ENCODE assay signal across 23 cellular contexts in the genomic region with DNA sequence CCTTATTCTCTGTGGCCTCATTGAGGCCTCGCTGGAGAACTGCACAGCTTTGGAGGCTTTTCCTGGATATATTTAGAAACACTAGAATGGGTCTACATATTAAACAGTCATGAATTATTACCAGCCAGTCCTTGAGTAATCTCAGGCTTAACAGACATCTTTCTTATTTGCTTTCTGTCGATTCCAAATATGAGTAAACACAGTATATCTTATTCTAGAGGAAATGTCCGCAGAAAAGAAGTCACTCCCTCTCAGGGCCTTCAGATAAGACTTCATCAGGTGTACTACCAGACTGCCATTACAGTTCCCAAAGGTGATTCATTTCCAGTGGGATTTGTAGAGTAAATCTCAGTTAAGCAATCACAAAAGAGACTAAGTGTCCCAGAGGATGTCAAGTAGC.
DNase-seq lines count a peak whose midpoint lies in the region; ATAC-seq, FAIRE-seq and TF ChIP-seq lines count a peak whose summit lies in the region.
"Had no signal": no experiment of that assay in that cellular context is flagged by ENCODE, and none has a peak within 500 bp of the region (broad histone marks: within the 10 kb centered on the region; RNA-seq: fewer than 3 reads in every experiment).

No MANE protein-coding gene starts in this region.

- TF ChIP-seq POLR2A in GM12878 (IDR thresholded peaks at IDR 0.05; ENCODE audit: low read depth, low read length) = no peak
- TF ChIP-seq POLR2A in gastroesophageal sphincter (IDR thresholded peaks at IDR 0.05) = no peak

- no peak overlapping the region for H3K18ac ChIP-seq in mesenchymal stem cell (ENCODE audit: low read depth in 1 of 2, low read length in 2 of 2)

- H3K4me3 ChIP-seq in PC-3 (ENCODE audit: low read length) (no peak overlapping the region), GM12878 (no peak overlapping the region), mesenchymal stem cell (ENCODE audit: insufficient read depth in 1 of 2, low read depth in 1 of 2, low read length in 2 of 2) (no peak overlapping the region), gastroesophageal sphincter (no peak overlapping the region), OCI-LY7 (ENCODE audit: low read depth, low read length, poor library complexity, severe bottlenecking) (no peak overlapping the region)
- H3K4me3 ChIP-seq: BLaER1, HAP-1 had no signal

- H3K27me3 Mint-ChIP-seq in glutamatergic neuron (ENCODE audit: unreplicated experiment) = no peaks in the 10 kb centered on the region
- H3K27me3 Mint-ChIP-seq: B cell; CD4-positive, alpha-beta T cell; CD8-positive, alpha-beta memory T cell had no signal

- BruUV-seq in PC-3 (replicated peaks; lab: Mats Ljungman, UMichigan) (no TSS peak), GM12878 (replicated peaks; lab: Mats Ljungman, UMichigan) (no TSS peak), OCI-LY7 (replicated peaks; lab: Mats Ljungman, UMichigan) (no TSS peak)

- no peaks in the 10 kb centered on the region for H3K36me3 Mint-ChIP-seq in glutamatergic neuron (ENCODE audit: unreplicated experiment)
- H3K36me3 Mint-ChIP-seq: CD14-positive monocyte; CD8-positive, alpha-beta memory T cell had no signal

- no peaks in the 10 kb centered on the region for H3K36me3 ChIP-seq in PC-3 (ENCODE audit: low read depth, low read length)
- no peaks in the 10 kb centered on the region for H3K36me3 ChIP-seq in GM12878 (ENCODE audit: control insufficient read depth in 2 of 2, insufficient read depth in 2 of 2, low read length in 1 of 2)
- no peaks in the 10 kb centered on the region for H3K36me3 ChIP-seq in mesenchymal stem cell (ENCODE audit: control insufficient read depth in 1 of 2, insufficient read depth in 2 of 2, low read depth in 1 of 2, low read length in 2 of 2)
- H3K36me3 ChIP-seq in gastroesophageal sphincter = no peaks in the 10 kb centered on the region
- no peaks in the 10 kb centered on the region for H3K36me3 ChIP-seq in OCI-LY7 (ENCODE audit: insufficient read depth, low read length)
- H3K36me3 ChIP-seq: BLaER1, HAP-1 had no signal

- no peak for TF ChIP-seq RAD21 in GM12878 (IDR thresholded peaks at IDR 0.05; ENCODE audit: insufficient read depth, low read depth, low read length)

- H3K23ac ChIP-seq in mesenchymal stem cell (ENCODE audit: low read length in 2 of 2) = no peak overlapping the region

- H3F3A ChIP-seq in PC-3 (ENCODE audit: low read length, unreplicated experiment) = no peaks in the 10 kb centered on the region

- ATAC-seq in PC-3 (peak; percentile 20; the same call in 1 of the 2 replicates), GM12878 (no peak), gastroesophageal sphincter (no peak)

- no peak overlapping the region for H2BK15ac ChIP-seq in mesenchymal stem cell (ENCODE audit: low read depth, poor library complexity, severe bottlenecking)

- H3K27ac ChIP-seq in PC-3 (ENCODE audit: low read length) (no peak overlapping the region), GM12878 (ENCODE audit: control insufficient read depth, insufficient read depth) (no peak overlapping the region), mesenchymal stem cell (ENCODE audit: low read length, poor library complexity, severe bottlenecking) (no peak overlapping the region), gastroesophageal sphincter (no peak overlapping the region), OCI-LY7 (ENCODE audit: low read depth, low read length, poor library complexity, severe bottlenecking) (no peak overlapping the region)
- H3K27ac ChIP-seq: BLaER1 had no signal

- no peaks in the 10 kb centered on the region for H3K9me3 Mint-ChIP-seq in glutamatergic neuron (ENCODE audit: unreplicated experiment)
- H3K9me3 Mint-ChIP-seq: HFFc6 had no signal

- no peak overlapping the region for H4K8ac ChIP-seq in mesenchymal stem cell (ENCODE audit: low read length)

- H4K91ac ChIP-seq in mesenchymal stem cell (ENCODE audit: low read length) = no peak overlapping the region

- no peak overlapping the region for H3K14ac ChIP-seq in mesenchymal stem cell (ENCODE audit: low read length in 2 of 2)

- CTCF ChIA-PET in PC-3 (lab: Charles Lee) = no interaction called here
- CTCF ChIA-PET in GM12878 (lab: Yijun Ruan, JAX) = no interaction called here
- CTCF ChIA-PET in OCI-LY7 (lab: Charles Lee; ENCODE audit: unreplicated experiment) = no interaction called here

- H3K27me3 ChIP-seq in PC-3 (ENCODE audit: low read length) = no peaks in the 10 kb centered on the region
- H3K27me3 ChIP-seq in GM12878 (replicated peaks in 1 of 2; ENCODE audit: control insufficient read depth in 2 of 2, insufficient read depth in 2 of 2, low read length in 1 of 2) = no peaks in the 10 kb centered on the region
- H3K27me3 ChIP-seq in mesenchymal stem cell (ENCODE audit: control insufficient read depth in 1 of 2, insufficient read depth in 1 of 2, low read length in 2 of 2) = no peaks in the 10 kb centered on the region
- no peaks in the 10 kb centered on the region for H3K27me3 ChIP-seq in gastroesophageal sphincter
- H3K27me3 ChIP-seq: BLaER1 had no signal

- no peak overlapping the region for H2BK12ac ChIP-seq in mesenchymal stem cell (ENCODE audit: low read length in 2 of 2)

- SMC1A ChIA-PET in GM12878 (lab: Charles Lee; ENCODE audit: uncharacterized antibody, unreplicated experiment) = no interaction called here

- H3K4me3 Mint-ChIP-seq in glutamatergic neuron (ENCODE audit: unreplicated experiment) = no peak overlapping the region
- H3K4me3 Mint-ChIP-seq: B cell; CD14-positive monocyte; CD4-positive, alpha-beta T cell; CD8-positive, alpha-beta memory T cell; HFFc6 had no signal

- no peak for TF ChIP-seq CTCF in PC-3 (conservative IDR thresholded peaks at IDR 0.05; ENCODE audit: low read depth, low read length)
- no peak for TF ChIP-seq CTCF in GM12878 (IDR thresholded peaks at IDR 0.05 in 2 of 3, conservative IDR thresholded peaks at IDR 0.05 in 1 of 3; ENCODE audit: control insufficient read depth in 2 of 3, extremely low read depth in 1 of 3, insufficient read depth in 1 of 3, low read depth in 3 of 3, low read length in 3 of 3)
- no peak for TF ChIP-seq CTCF in glutamatergic neuron (IDR thresholded peaks at IDR 0.05; ENCODE audit: partially characterized antibody, unreplicated experiment)
- TF ChIP-seq CTCF in gastroesophageal sphincter (IDR thresholded peaks at IDR 0.05) = no peak
- no peak for TF ChIP-seq CTCF in OCI-LY7 (conservative IDR thresholded peaks at IDR 0.05; ENCODE audit: low read length)

- FAIRE-seq in GM12878 (lab: Jason Lieb, UNC) = peak; percentile 13
- FAIRE-seq: D721Med, GM12891, GM18507 had no signal

- H2BK5ac ChIP-seq in mesenchymal stem cell (ENCODE audit: low read depth, low read length, poor library complexity, severe bottlenecking) = no peak overlapping the region

- 13% methylated on average over 3 of the region's 3 CpGs for WGBS in GM12878 (ENCODE audit: insufficient coverage, insufficient replicate concordance, low lambda C conversion rate, missing lambda C conversion rate)
- WGBS in mesenchymal stem cell = 80% methylated on average over 1 of the region's 3 CpGs
- 57 to 71% methylated on average over 1 to 3 of the region's 3 CpGs for WGBS in gastroesophageal sphincter (ENCODE audit: low coverage in 1 of 2), 2 donors

- H3K9me3 ChIP-seq in PC-3 (ENCODE audit: low read length) (no peaks in the 10 kb centered on the region), GM12878 (replicated peaks; ENCODE audit: control insufficient read depth, insufficient read depth, low read length) (peaks cover 1% of the 10 kb centered on the region; the same call in 1 of the 3 replicates), mesenchymal stem cell (ENCODE audit: control insufficient read depth, low read length) (no peaks in the 10 kb centered on the region), gastroesophageal sphincter (no peaks in the 10 kb centered on the region), OCI-LY7 (ENCODE audit: low read length) (no peaks in the 10 kb centered on the region)
- H3K9me3 ChIP-seq: BLaER1, HAP-1 had no signal

- intact Hi-C loops in PC-3 (cut with micrococcal nuclease) = no loop called here
- intact Hi-C loops in GM12878 (cut with micrococcal nuclease; ENCODE audit: unreplicated experiment) = no loop called here
- intact Hi-C loops in OCI-LY7 (cut with micrococcal nuclease; ENCODE audit: unreplicated experiment) = no loop called here

- no peak overlapping the region for H2BK120ac ChIP-seq in mesenchymal stem cell (ENCODE audit: low read depth, low read length)

- no peaks in the 10 kb centered on the region for H3K4me1 ChIP-seq in PC-3 (ENCODE audit: insufficient read depth, low read length)
- H3K4me1 ChIP-seq in GM12878 (ENCODE audit: control insufficient read depth, insufficient read depth, low read length) = no peaks in the 10 kb centered on the region
- H3K4me1 ChIP-seq in mesenchymal stem cell (ENCODE audit: control insufficient read depth, insufficient read depth, low read depth, low read length) = no peaks in the 10 kb centered on the region
- peaks cover 0 to 25% (median 7%) of the 10 kb centered on the region in 3 donors for H3K4me1 ChIP-seq in gastroesophageal sphincter
- no peaks in the 10 kb centered on the region for H3K4me1 ChIP-seq in OCI-LY7 (ENCODE audit: insufficient read depth, low read length, poor library complexity, severe bottlenecking)
- H3K4me1 ChIP-seq: BLaER1 had no signal

- H3K4me2 ChIP-seq in PC-3 (ENCODE audit: low read length) (no peak overlapping the region), GM12878 (ENCODE audit: control insufficient read depth, insufficient read depth) (no peak overlapping the region), mesenchymal stem cell (ENCODE audit: low read length, poor library complexity, severe bottlenecking) (no peak overlapping the region), OCI-LY7 (ENCODE audit: low read length) (no peak overlapping the region)
- H3K4me2 ChIP-seq: BLaER1 had no signal

- POLR2A ChIA-PET in PC-3 (lab: Charles Lee; ENCODE audit: unreplicated experiment) = no interaction called here
- POLR2A ChIA-PET in GM12878 (lab: Charles Lee) = no interaction called here
- POLR2A ChIA-PET in OCI-LY7 (lab: Charles Lee) = no interaction called here

- in situ Hi-C loops in GM12878 (cut with MboI) = no loop called here

- peak; percentile 14 for DNase-seq in PC-3
- DNase-seq in GM12878 (ENCODE audit: low read depth, low spot score) = no peak
- no peak for DNase-seq in glutamatergic neuron
- DNase-seq in mesenchymal stem cell = peak; percentile 40
- no peak for DNase-seq in NCI-H526 treated with DMSO at 0.1 percent for 48 hours (lab: John Stamatoyannopoulos, UW)
- DNase-seq in medulla oblongata (ENCODE audit: extremely low spot score) = no peak
- no peak for DNase-seq in OCI-LY7 (ENCODE audit: low spot score)
- DNase-seq: CD4-positive, alpha-beta T cell; CD8-positive, alpha-beta memory T cell; DMS 273 treated with DMSO at 0.1 percent for 48 hours; DMS79; EL; GDM1; GOT3; HFFc6 had no signal

- H3K4me1 Mint-ChIP-seq in glutamatergic neuron (ENCODE audit: low read depth, unreplicated experiment) = peaks cover 12% of the 10 kb centered on the region
- H3K4me1 Mint-ChIP-seq: B cell; CD14-positive monocyte; CD8-positive, alpha-beta memory T cell had no signal

- RAD21 ChIA-PET in GM12878 (lab: Charles Lee; ENCODE audit: unreplicated experiment) = no interaction called here

- peaks cover 9% of the 10 kb centered on the region for H3K79me1 ChIP-seq in mesenchymal stem cell (replicated peaks; ENCODE audit: low read length, poor library complexity, severe bottlenecking)

- H3K9me2 ChIP-seq in PC-3 (replicated peaks; ENCODE audit: low read length) (no peaks in the 10 kb centered on the region), OCI-LY7 (ENCODE audit: insufficient read depth, low read length) (0 out of 2 replicates have a peak, but pooled peaks cover 5% of the 10 kb centered on the region)

- no peaks in the 10 kb centered on the region for H3K79me2 ChIP-seq in PC-3 (ENCODE audit: low read length)
- H3K79me2 ChIP-seq in GM12878 (ENCODE audit: control insufficient read depth, insufficient read depth, low read length) = no peaks in the 10 kb centered on the region
- no peaks in the 10 kb centered on the region for H3K79me2 ChIP-seq in OCI-LY7 (ENCODE audit: insufficient read depth, low read depth, low read length)

- H3K27ac Mint-ChIP-seq in glutamatergic neuron (ENCODE audit: unreplicated experiment) = peak overlapping the region; percentile 63
- H3K27ac Mint-ChIP-seq: B cell; CD14-positive monocyte; CD4-positive, alpha-beta T cell; CD8-positive, alpha-beta memory T cell; HFFc6 had no signal

- no peak overlapping the region for H2AFZ ChIP-seq in PC-3 (ENCODE audit: low read length)
- H2AFZ ChIP-seq in GM12878 (ENCODE audit: control insufficient read depth, low read depth, low read length) = no peak overlapping the region
- H2AFZ ChIP-seq in mesenchymal stem cell (ENCODE audit: low read depth, low read length) = no peak overlapping the region
- no peak overlapping the region for H2AFZ ChIP-seq in OCI-LY7 (ENCODE audit: low read length)

- no peak overlapping the region for H3K4ac ChIP-seq in mesenchymal stem cell (ENCODE audit: low read depth in 1 of 2, low read length in 2 of 2)

- H2AK5ac ChIP-seq in mesenchymal stem cell (ENCODE audit: low read length, severe bottlenecking) = no peak overlapping the region

- TF ChIP-seq EP300 in GM12878 (IDR thresholded peaks at IDR 0.05; ENCODE audit: borderline replicate concordance in 1 of 2, control insufficient read depth in 1 of 2, low read depth in 2 of 2, low read length in 2 of 2) (no peak), gastroesophageal sphincter (IDR thresholded peaks at IDR 0.05) (no peak)

- H3K9ac ChIP-seq in PC-3 (ENCODE audit: low read length) (no peak overlapping the region), GM12878 (ENCODE audit: control insufficient read depth, insufficient read depth, low read length) (no peak overlapping the region), mesenchymal stem cell (ENCODE audit: low read length) (no peak overlapping the region)
- H3K9ac ChIP-seq: BLaER1 had no signal

- H4K20me1 ChIP-seq in PC-3 (ENCODE audit: low read length) (no peaks in the 10 kb centered on the region), GM12878 (ENCODE audit: control insufficient read depth, insufficient read depth) (no peaks in the 10 kb centered on the region), OCI-LY7 (ENCODE audit: insufficient read depth, low read length) (no peaks in the 10 kb centered on the region)
- H4K20me1 ChIP-seq: BLaER1 had no signal

Comparison
In these comparisons a context has a peak if more than half of its experiments do, and no peak if none do; other contexts are left out.
1. DNase-seq: peak in PC-3 (single experiment) and mesenchymal stem cell (single experiment); none in GM12878 (single experiment), glutamatergic neuron (single experiment), NCI-H526 treated with DMSO at 0.1 percent for 48 hours (single experiment), medulla oblongata (single experiment) and OCI-LY7 (single experiment).